ENCODE assay signal across 8 cellular contexts in the genomic region with DNA sequence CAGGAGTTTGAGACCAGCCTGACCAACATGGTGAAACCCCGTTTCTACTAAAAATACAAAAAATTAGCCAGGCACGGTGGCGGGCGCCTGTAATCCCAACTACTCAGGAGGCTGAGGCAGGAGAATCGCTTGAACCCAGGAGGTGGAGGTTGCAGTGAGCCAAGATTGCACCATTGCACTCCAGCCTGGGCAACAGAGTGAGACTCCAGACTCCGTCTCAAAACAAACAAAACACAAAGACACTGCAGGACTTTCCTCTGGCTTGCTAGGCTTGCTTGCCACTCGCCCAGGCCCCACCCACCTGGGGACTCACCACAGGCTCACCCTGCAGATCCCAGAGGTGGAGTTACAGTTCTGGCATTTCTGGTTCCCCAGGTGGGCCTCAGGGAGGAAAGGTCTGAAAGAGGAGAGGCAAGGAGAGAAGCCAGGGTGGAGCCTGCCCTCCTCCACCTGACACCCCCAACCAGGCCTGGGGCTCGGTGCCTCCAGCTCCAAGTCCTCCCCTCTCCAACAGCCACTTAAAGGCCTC.
DNase-seq lines count a peak whose midpoint lies in the region; ATAC-seq and TF ChIP-seq lines count a peak whose summit lies in the region.
"Not testable (repeated sequence)": the region's sequence is repeated elsewhere in the genome, so short reads cannot be mapped to it uniquely, and the experiment has no call there.

No MANE protein-coding gene starts in this region.

- not testable (repeated sequence) for H3K36me3 ChIP-seq in BLaER1 treated with 17β-estradiol and CSF1 and Interleukin-3, amounts not matched to agents 10 nM and 100 nM; breast epithelium; stomach

- peak overlapping the region in 8 of 11 experiments; percentile 1 to 73 (median 12); a peak in 1 of 22 replicates for H3K9ac ChIP-seq in BLaER1 treated with 17β-estradiol and CSF1 and Interleukin-3, amounts not matched to agents 10 nM and 100 nM

- ATAC-seq in T-helper 17 cell, Right ventricle myocardium inferior: not testable (repeated sequence)

- TF ChIP-seq CTCF in breast epithelium (IDR thresholded peaks at IDR 0.05); nephron (IDR thresholded peaks at IDR 0.05; ENCODE audit: unreplicated experiment in 3 of 3); stomach (IDR thresholded peaks at IDR 0.05): not testable (repeated sequence)

- H3K27ac Mint-ChIP-seq in T-helper 17 cell (peak overlapping the region; percentile 57), nephron (peak overlapping the region; percentile 76 to 90 (median 77))

- H3K27me3 Mint-ChIP-seq in T-helper 17 cell; nephron (ENCODE audit: low read depth): not testable (repeated sequence)

- H3K36me3 Mint-ChIP-seq in T-helper 17 cell (ENCODE audit: low read depth); nephron (ENCODE audit: low read depth): not testable (repeated sequence)

- H3K4me1 ChIP-seq in BLaER1 treated with 17β-estradiol and CSF1 and Interleukin-3, amounts not matched to agents 10 nM and 100 nM = peaks cover 71 to 93% (median 85%) of the 10 kb centered on the region in 10 experiments
- H3K4me1 ChIP-seq in breast epithelium (peaks cover 13 to 29% of the 10 kb centered on the region in 2 donors), stomach (peaks cover 42 to 67% (median 50%) of the 10 kb centered on the region in 4 donors)

- 64 to 75% (median 71%) methylated on average over 8 of the region's 8 CpGs for WGBS in stomach, 5 donors

- H4K20me1 ChIP-seq in BLaER1 treated with 17β-estradiol and CSF1 and Interleukin-3, amounts not matched to agents 10 nM and 100 nM = not testable (repeated sequence)

- peak overlapping the region in 7 of 11 experiments; percentile 2 to 79 (median 39); a peak in 11 of 22 replicates for H3K27ac ChIP-seq in BLaER1 treated with 17β-estradiol and CSF1 and Interleukin-3, amounts not matched to agents 10 nM and 100 nM
- H3K27ac ChIP-seq in breast epithelium = not testable (repeated sequence)
- H3K27ac ChIP-seq in stomach = peak overlapping the region in 2 of 5 donors; percentile 50 to 63

- H3K9me3 ChIP-seq in BLaER1 treated with 17β-estradiol and CSF1 and Interleukin-3, amounts not matched to agents 10 nM and 100 nM (replicated peaks in 1 of 11); T-helper 17 cell (ENCODE audit: control insufficient read depth, low read length, poor library complexity, severe bottlenecking); breast epithelium; stomach: not testable (repeated sequence)

- H3K4me2 ChIP-seq in BLaER1 treated with 17β-estradiol and CSF1 and Interleukin-3, amounts not matched to agents 10 nM and 100 nM = peak overlapping the region; percentile 2 to 90 (median 48); a peak in 14 of 22 replicates

- not testable (repeated sequence) for H3K4me3 ChIP-seq in BLaER1 treated with 17β-estradiol and CSF1 and Interleukin-3, amounts not matched to agents 10 nM and 100 nM; breast epithelium; stomach

- TF ChIP-seq POLR2A in breast epithelium (IDR thresholded peaks at IDR 0.05); stomach (IDR thresholded peaks at IDR 0.05): not testable (repeated sequence)

- intact Hi-C loops in breast epithelium (cut with DNase I; ENCODE audit: low total_unique reads) = loop anchor here (5.0 to 10.0 kb wide), 2 partner anchors 140 to 932 kb away; partner anchors contain the start of gene TGFB3
- intact Hi-C loops in Right ventricle myocardium inferior (cut with DNase I) = not testable (repeated sequence)
- intact Hi-C loops in stomach (cut with DNase I; ENCODE audit: low total_unique reads) = loop anchor here (5.0 kb wide), 2 partner anchors 138 to 153 kb away; no protein-coding TSS in a partner anchor

- not testable (repeated sequence) for H3K27me3 ChIP-seq in BLaER1 treated with 17β-estradiol and CSF1 and Interleukin-3, amounts not matched to agents 10 nM and 100 nM; breast epithelium; stomach

- peaks cover 15% of the 10 kb centered on the region for H3K4me1 Mint-ChIP-seq in T-helper 17 cell
- peaks cover 48% of the 10 kb centered on the region for H3K4me1 Mint-ChIP-seq in nephron

- peak; percentile 12; the same call in 1 of the 2 replicates for TF ChIP-seq RAD21 in Ishikawa (IDR thresholded peaks at IDR 0.05; ENCODE audit: low read depth)

- not testable (repeated sequence) for H3K9me3 Mint-ChIP-seq in nephron

- not testable (repeated sequence) for H3K4me3 Mint-ChIP-seq in T-helper 17 cell
- peak overlapping the region in 1 of 3 experiments; percentile 9 for H3K4me3 Mint-ChIP-seq in nephron

- peak; percentile 68; the same call in 1 of the 2 replicates for TF ChIP-seq EP300 in Ishikawa (IDR thresholded peaks at IDR 0.05; ENCODE audit: borderline replicate concordance)
- not testable (repeated sequence) for TF ChIP-seq EP300 in stomach (IDR thresholded peaks at IDR 0.05)

- peak; percentile 44 for DNase-seq in NCI-H345 (lab: John Stamatoyannopoulos, UW)
- DNase-seq in T-helper 17 cell = not testable (repeated sequence)
- DNase-seq in breast epithelium (ENCODE audit: low spot score in 2 of 2) = peak; percentile 50 to 62
- DNase-seq in Right ventricle myocardium inferior (ENCODE audit: missing footprints) = peak; percentile 22
- DNase-seq in stomach = peak; percentile 70

TF ChIP-seq in Ishikawa, 13 proteins besides CTCF, POLR2A, EP300 and RAD21:
- TF ChIP-seq ZBTB7A (IDR thresholded peaks at IDR 0.05; ENCODE audit: low read depth) (0 out of 2 replicates have a peak, but pooled peaks have one; percentile 25), TEAD4 (IDR thresholded peaks at IDR 0.05) (peak; percentile 59), TCF12 (IDR thresholded peaks at IDR 0.05; ENCODE audit: low read depth) (peak; percentile 76), NFIC (IDR thresholded peaks at IDR 0.05) (peak; percentile 63), FOXM1 (IDR thresholded peaks at IDR 0.05; ENCODE audit: borderline replicate concordance, low read depth) (peak; percentile 26; the same call in 1 of the 2 replicates)
- TF ChIP-seq, protein P1, sequence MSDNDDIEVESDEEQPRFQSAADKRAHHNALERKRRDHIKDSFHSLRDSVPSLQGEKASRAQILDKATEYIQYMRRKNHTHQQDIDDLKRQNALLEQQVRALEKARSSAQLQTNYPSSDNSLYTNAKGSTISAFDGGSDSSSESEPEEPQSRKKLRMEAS (IDR thresholded peaks at IDR 0.05) = 0 out of 2 replicates have a peak, but pooled peaks have one; percentile 41
